In genomic region chr17:8189711-8190477, GRCh38 we compare ENCODE assay signal across 1 cellular context.
TF ChIP-seq lines count a peak whose summit lies in the region.

Gene BORCS6, minus strand, starts transcription at chr17:8190180. Its CDS starts 40 bp downstream, at chr17:8190140.

TF ChIP-seq in HepG2, 621 proteins besides CTCF, POLR2A, EP300 and RAD21 (continued from another document and continues in another):
- no peak for TF ChIP-seq NFE2 (CRISPR knock-in tag; IDR thresholded peaks at IDR 0.05)
- no peak for TF ChIP-seq ZNF552 (CRISPR knock-in tag; IDR thresholded peaks at IDR 0.05; ENCODE audit: borderline replicate concordance)
- TF ChIP-seq, protein P1, sequence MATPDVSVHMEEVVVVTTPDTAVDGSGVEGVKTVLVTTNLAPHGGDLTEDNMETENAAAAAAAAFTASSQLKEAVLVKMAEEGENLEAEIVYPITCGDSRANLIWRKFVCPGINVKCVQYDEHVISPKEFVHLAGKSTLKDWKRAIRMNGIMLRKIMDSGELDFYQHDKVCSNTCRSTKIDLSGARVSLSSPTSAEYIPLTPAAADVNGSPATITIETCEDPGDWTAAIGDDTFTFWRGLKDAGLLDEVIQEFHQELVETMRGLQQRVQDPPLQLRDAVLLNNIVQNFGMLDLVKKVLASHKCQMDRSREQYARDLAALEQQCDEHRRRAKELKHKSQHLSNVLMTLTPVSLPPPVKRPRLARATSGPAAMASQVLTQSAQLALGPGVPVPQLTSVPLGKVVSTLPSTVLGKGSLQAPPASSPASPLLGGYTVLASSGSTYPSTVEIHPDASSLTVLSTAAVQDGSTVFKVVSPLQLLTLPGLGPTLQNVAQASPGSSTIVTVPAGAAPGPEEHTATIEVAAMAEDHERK (CRISPR knock-in tag; IDR thresholded peaks at IDR 0.05; ENCODE audit: low read depth) = no peak
- TF ChIP-seq ATF1 (CRISPR knock-in tag; IDR thresholded peaks at IDR 0.05) = 0 out of 2 replicates have a peak, but pooled peaks have one; percentile 18
- no peak for TF ChIP-seq ZNF780A (CRISPR knock-in tag; IDR thresholded peaks at IDR 0.05)
- no peak for TF ChIP-seq PITX1 (CRISPR knock-in tag; IDR thresholded peaks at IDR 0.05)
- TF ChIP-seq GFI1 (CRISPR knock-in tag; IDR thresholded peaks at IDR 0.05; ENCODE audit: borderline replicate concordance) = no peak; the same call in 1 of the 2 replicates
- no peak for TF ChIP-seq STAT5B (CRISPR knock-in tag; IDR thresholded peaks at IDR 0.05)
- TF ChIP-seq ZNF713 (CRISPR knock-in tag; IDR thresholded peaks at IDR 0.05) = no peak
- no peak for TF ChIP-seq REST (IDR thresholded peaks at IDR 0.05; ENCODE audit: borderline replicate concordance in 1 of 2, low read depth in 1 of 2, low read length in 2 of 2)
- TF ChIP-seq ZNF3 (CRISPR knock-in tag; IDR thresholded peaks at IDR 0.05) = no peak
- TF ChIP-seq ZNF382 (CRISPR knock-in tag; IDR thresholded peaks at IDR 0.05; ENCODE audit: borderline replicate concordance) = no peak
- TF ChIP-seq ZBTB2 (CRISPR knock-in tag; IDR thresholded peaks at IDR 0.05; ENCODE audit: low read depth) = 0 out of 2 replicates have a peak, but pooled peaks have one; percentile 29
- TF ChIP-seq ZC3H4 (CRISPR knock-in tag; IDR thresholded peaks at IDR 0.05; ENCODE audit: borderline replicate concordance) = no peak
- TF ChIP-seq ZFY (CRISPR knock-in tag; IDR thresholded peaks at IDR 0.05) = peak; percentile 72
- no peak for TF ChIP-seq MLX (CRISPR knock-in tag; IDR thresholded peaks at IDR 0.05)
- no peak for TF ChIP-seq ZSCAN30 (CRISPR knock-in tag; IDR thresholded peaks at IDR 0.05)
- no peak for TF ChIP-seq GPN1 (CRISPR knock-in tag; IDR thresholded peaks at IDR 0.05; ENCODE audit: borderline replicate concordance)
- 0 out of 2 replicates have a peak, but pooled peaks have one; percentile 14 for TF ChIP-seq POGZ (CRISPR knock-in tag; IDR thresholded peaks at IDR 0.05)
- TF ChIP-seq NFKBIZ (CRISPR knock-in tag; IDR thresholded peaks at IDR 0.05) = no peak
- no peak for TF ChIP-seq TFDP2 (CRISPR knock-in tag; IDR thresholded peaks at IDR 0.05)
- TF ChIP-seq ZNF709 (CRISPR knock-in tag; IDR thresholded peaks at IDR 0.05) = no peak
- TF ChIP-seq SALL2 (CRISPR knock-in tag; IDR thresholded peaks at IDR 0.05) = no peak
- TF ChIP-seq ZNF550 (CRISPR knock-in tag; IDR thresholded peaks at IDR 0.05; ENCODE audit: borderline replicate concordance) = no peak
- TF ChIP-seq THYN1 (CRISPR knock-in tag; IDR thresholded peaks at IDR 0.05; ENCODE audit: borderline replicate concordance, low read depth) = no peak
- TF ChIP-seq LBX2 (CRISPR knock-in tag; IDR thresholded peaks at IDR 0.05; ENCODE audit: borderline replicate concordance) = no peak
- no peak for TF ChIP-seq NR2F2 (IDR thresholded peaks at IDR 0.05; ENCODE audit: borderline replicate concordance, low read depth)
- no peak for TF ChIP-seq ZNF83 (CRISPR knock-in tag; IDR thresholded peaks at IDR 0.05; ENCODE audit: borderline replicate concordance)
- no peak for TF ChIP-seq ZBTB1 (CRISPR knock-in tag; IDR thresholded peaks at IDR 0.05; ENCODE audit: borderline replicate concordance)
- no peak for TF ChIP-seq GATA4 (IDR thresholded peaks at IDR 0.05; ENCODE audit: borderline replicate concordance, low read depth)
- TF ChIP-seq NCOR1 (IDR thresholded peaks at IDR 0.05; ENCODE audit: borderline replicate concordance, low read length) = no peak
- TF ChIP-seq, protein P2, sequence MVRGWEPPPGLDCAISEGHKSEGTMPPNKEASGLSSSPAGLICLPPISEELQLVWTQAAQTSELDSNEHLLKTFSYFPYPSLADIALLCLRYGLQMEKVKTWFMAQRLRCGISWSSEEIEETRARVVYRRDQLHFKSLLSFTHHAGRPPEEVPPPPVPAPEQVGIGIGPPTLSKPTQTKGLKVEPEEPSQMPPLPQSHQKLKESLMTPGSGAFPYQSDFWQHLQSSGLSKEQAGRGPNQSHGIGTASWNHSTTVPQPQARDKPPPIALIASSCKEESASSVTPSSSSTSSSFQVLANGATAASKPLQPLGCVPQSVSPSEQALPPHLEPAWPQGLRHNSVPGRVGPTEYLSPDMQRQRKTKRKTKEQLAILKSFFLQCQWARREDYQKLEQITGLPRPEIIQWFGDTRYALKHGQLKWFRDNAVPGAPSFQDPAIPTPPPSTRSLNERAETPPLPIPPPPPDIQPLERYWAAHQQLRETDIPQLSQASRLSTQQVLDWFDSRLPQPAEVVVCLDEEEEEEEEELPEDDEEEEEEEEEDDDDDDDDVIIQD (CRISPR knock-in tag; IDR thresholded peaks at IDR 0.05; ENCODE audit: low read depth) = no peak
- no peak for TF ChIP-seq WIZ (CRISPR knock-in tag; IDR thresholded peaks at IDR 0.05)
- no peak for TF ChIP-seq SATB2 (CRISPR knock-in tag; IDR thresholded peaks at IDR 0.05)
- TF ChIP-seq ZNF333 (CRISPR knock-in tag; IDR thresholded peaks at IDR 0.05; ENCODE audit: borderline replicate concordance) = peak; percentile 82; the same call in 1 of the 2 replicates
- TF ChIP-seq KMT2B (CRISPR knock-in tag; IDR thresholded peaks at IDR 0.05) = no peak
- no peak for TF ChIP-seq NR3C1 (CRISPR knock-in tag; IDR thresholded peaks at IDR 0.05)
- no peak for TF ChIP-seq ZNF124 (CRISPR knock-in tag; IDR thresholded peaks at IDR 0.05)
- TF ChIP-seq, protein P3, sequence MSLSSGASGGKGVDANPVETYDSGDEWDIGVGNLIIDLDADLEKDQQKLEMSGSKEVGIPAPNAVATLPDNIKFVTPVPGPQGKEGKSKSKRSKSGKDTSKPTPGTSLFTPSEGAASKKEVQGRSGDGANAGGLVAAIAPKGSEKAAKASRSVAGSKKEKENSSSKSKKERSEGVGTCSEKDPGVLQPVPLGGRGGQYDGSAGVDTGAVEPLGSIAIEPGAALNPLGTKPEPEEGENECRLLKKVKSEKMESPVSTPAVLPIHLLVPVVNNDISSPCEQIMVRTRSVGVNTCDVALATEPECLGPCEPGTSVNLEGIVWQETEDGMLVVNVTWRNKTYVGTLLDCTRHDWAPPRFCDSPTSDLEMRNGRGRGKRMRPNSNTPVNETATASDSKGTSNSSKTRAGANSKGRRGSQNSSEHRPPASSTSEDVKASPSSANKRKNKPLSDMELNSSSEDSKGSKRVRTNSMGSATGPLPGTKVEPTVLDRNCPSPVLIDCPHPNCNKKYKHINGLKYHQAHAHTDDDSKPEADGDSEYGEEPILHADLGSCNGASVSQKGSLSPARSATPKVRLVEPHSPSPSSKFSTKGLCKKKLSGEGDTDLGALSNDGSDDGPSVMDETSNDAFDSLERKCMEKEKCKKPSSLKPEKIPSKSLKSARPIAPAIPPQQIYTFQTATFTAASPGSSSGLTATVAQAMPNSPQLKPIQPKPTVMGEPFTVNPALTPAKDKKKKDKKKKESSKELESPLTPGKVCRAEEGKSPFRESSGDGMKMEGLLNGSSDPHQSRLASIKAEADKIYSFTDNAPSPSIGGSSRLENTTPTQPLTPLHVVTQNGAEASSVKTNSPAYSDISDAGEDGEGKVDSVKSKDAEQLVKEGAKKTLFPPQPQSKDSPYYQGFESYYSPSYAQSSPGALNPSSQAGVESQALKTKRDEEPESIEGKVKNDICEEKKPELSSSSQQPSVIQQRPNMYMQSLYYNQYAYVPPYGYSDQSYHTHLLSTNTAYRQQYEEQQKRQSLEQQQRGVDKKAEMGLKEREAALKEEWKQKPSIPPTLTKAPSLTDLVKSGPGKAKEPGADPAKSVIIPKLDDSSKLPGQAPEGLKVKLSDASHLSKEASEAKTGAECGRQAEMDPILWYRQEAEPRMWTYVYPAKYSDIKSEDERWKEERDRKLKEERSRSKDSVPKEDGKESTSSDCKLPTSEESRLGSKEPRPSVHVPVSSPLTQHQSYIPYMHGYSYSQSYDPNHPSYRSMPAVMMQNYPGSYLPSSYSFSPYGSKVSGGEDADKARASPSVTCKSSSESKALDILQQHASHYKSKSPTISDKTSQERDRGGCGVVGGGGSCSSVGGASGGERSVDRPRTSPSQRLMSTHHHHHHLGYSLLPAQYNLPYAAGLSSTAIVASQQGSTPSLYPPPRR (CRISPR knock-in tag; IDR thresholded peaks at IDR 0.05; ENCODE audit: borderline replicate concordance) = 0 out of 2 replicates have a peak, but pooled peaks have one; percentile 41
- TF ChIP-seq SYNCRIP (IDR thresholded peaks at IDR 0.05; ENCODE audit: insufficient read depth, low read depth, low read length) = no peak
- TF ChIP-seq ZBTB14 (CRISPR knock-in tag; IDR thresholded peaks at IDR 0.05) = no peak
- TF ChIP-seq ZSCAN20 (CRISPR knock-in tag; IDR thresholded peaks at IDR 0.05; ENCODE audit: borderline replicate concordance) = 0 out of 2 replicates have a peak, but pooled peaks have one; percentile 24
